In the genomic region with DNA sequence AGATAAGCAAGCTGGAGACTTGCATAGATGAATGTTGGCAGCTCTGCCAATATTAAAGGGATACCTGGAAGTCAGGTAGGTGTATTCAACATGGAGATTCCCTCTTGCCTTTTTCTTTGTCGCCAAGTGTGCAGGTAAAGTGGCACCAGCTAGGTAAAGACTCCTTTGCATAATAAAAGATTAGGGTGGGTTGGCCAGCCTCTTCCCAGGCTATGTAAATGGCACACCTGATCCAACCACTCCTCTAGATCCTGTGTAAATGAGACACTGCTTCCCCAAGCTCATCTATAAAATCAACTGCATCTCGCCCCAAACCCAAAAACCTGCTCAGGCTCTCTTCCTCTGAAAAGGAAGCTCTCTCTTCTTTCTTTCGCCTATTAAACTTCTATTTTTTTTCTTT, we compare ENCODE assay signal across 25 cellular contexts.
"Had no signal": no experiment of that assay in that cellular context is flagged by ENCODE, and none has a peak within 500 bp of the region (broad histone marks: within the 10 kb centered on the region; RNA-seq: fewer than 3 reads in every experiment).

No MANE protein-coding gene starts in this region.

- H3K27me3 ChIP-seq: ascending aorta, breast epithelium, cardiac muscle cell, colonic mucosa had no signal

- ATAC-seq: activated naive CD4-positive, alpha-beta T cell treated with anti-CD3 and anti-CD28 coated beads, Interleukin-2, amount 50 U/mL, for 72 hours; activated T-cell treated with anti-CD3 and anti-CD28 coated beads, Interleukin-2, amount 50 U/mL, for 72 hours had no signal

- DNase-seq: activated CD4-positive, alpha-beta memory T cell treated with anti-CD3 and anti-CD28 coated beads, Interleukin-2, amount 10 ng/mL, durations not matched to agents 7 days and 5 days; activated CD4-positive, alpha-beta T cell treated with anti-CD3 and anti-CD28 coated beads for 1 hour; activated CD4-positive, alpha-beta T cell treated with anti-CD3 and anti-CD28 coated beads for 4 hours; activated CD4-positive, alpha-beta T cell treated with anti-CD3 and anti-CD28 coated beads, Interleukin-2, amount 10 ng/mL, durations not matched to agents 7 days and 5 days; activated CD4-positive, alpha-beta T cell treated with anti-CD3 and anti-CD28 coated beads, Interleukin-2, amount 50 U/mL, for 4 hours; activated CD8-positive, alpha-beta memory T cell treated with anti-CD3 and anti-CD28 coated beads, Interleukin-2, amount 50 U/mL, for 48 hours; activated gamma-delta T cell; activated naive CD4-positive, alpha-beta T cell; activated naive CD4-positive, alpha-beta T cell treated with anti-CD3 and anti-CD28 coated beads, Interleukin-2, amount 10 ng/mL, durations not matched to agents 7 days and 5 days; activated naive CD8-positive, alpha-beta T cell treated with anti-CD3 and anti-CD28 coated beads, Interleukin-2, amount 10 ng/mL, durations not matched to agents 7 days and 5 days; activated T-cell treated with anti-CD3 and anti-CD28 coated beads for 4 hours; activated T-cell treated with anti-CD3 and anti-CD28 coated beads, Interleukin-2, amount 50 U/mL, for 24 hours; activated T-cell treated with anti-CD3 and anti-CD28 coated beads, Interleukin-2, amount 50 U/mL, for 72 hours; central memory CD4-positive, alpha-beta T cell; cerebellar nuclear complex; colonic mucosa; effector CD8-positive, alpha-beta T cell; foreskin fibroblast; head of caudate nucleus; T-helper 2 cell had no signal

- H3K4me1 ChIP-seq: ascending aorta, breast epithelium, colonic mucosa had no signal

- H3K27ac ChIP-seq: ascending aorta, breast epithelium, cardiac muscle cell, colonic mucosa, epithelial cell of prostate had no signal

- H3K9me3 ChIP-seq: ascending aorta, breast epithelium, colonic mucosa had no signal

- H3K4me3 ChIP-seq: ascending aorta, breast epithelium, cardiac muscle cell, colonic mucosa had no signal

- H3K36me3 ChIP-seq: ascending aorta, breast epithelium, cardiac muscle cell, colonic mucosa had no signal
